7 cellular contexts compared by ENCODE assay signal in the genomic region with DNA sequence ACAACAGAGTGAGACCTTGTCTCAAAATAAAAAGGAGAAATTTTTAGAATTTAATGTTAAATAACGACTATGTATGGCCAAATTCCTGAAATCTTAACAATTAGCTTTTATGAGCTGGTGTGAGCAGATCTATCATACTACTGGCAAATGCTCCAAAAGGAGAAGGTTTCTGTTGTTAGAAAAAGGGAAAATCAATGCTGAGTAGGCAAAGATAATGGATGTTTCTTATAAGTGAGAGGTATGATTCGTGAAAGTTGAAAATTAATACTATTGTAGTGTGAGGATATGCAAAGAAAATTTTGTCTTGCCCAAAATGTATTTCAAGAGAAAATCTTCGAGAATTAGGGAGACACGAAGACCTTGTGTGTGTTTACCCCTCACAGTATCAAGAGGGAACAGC.
"Had no signal": no experiment of that assay in that cellular context is flagged by ENCODE, and none has a peak within 500 bp of the region (broad histone marks: within the 10 kb centered on the region; RNA-seq: fewer than 3 reads in every experiment).

No MANE protein-coding gene starts in this region.

- H3K4me2 ChIP-seq: KMS-11 had no signal

- FAIRE-seq: HepG2, HTR-8/SVneo had no signal

- ATAC-seq: HepG2 had no signal

- H3K27ac ChIP-seq: HL-60, KMS-11 had no signal

- DNase-seq: IMR-90, KBM-7, KG1 had no signal

- H3K9ac ChIP-seq: KMS-11 had no signal
